16 cellular contexts compared by ENCODE assay signal in the genomic region with DNA sequence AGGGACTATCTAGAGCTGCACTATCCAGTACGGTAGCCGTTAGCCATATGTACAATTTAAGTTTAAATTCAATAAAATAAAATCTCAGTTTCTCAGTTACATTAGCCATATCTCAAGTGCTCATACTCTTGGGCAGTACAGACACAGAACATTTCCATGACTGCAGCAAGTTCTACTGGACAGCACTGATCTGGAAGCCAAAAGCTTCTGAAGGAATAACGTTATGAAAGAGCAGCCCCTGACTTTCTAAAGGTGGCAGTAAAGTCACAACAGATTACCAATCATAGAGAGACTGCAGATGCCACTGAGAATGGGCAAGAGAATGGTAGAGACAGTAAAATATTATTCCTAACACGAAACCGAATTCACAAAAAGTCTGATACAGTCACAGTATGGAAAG. TPM values are rescaled to one million over a fixed set of nuclear protein-coding genes. Genes with fewer than 3 reads are reported as not detected.
DNase-seq lines count a peak whose midpoint lies in the region; ATAC-seq, FAIRE-seq and TF ChIP-seq lines count a peak whose summit lies in the region.
"Had no signal": no experiment of that assay in that cellular context is flagged by ENCODE, and none has a peak within 500 bp of the region (broad histone marks: within the 10 kb centered on the region; RNA-seq: fewer than 3 reads in every experiment).

No MANE protein-coding gene starts in this region.

- no peaks in the 10 kb centered on the region for H4K20me1 ChIP-seq in PC-3 (ENCODE audit: low read length)

- no peak overlapping the region for H3K9ac ChIP-seq in PC-3 (ENCODE audit: low read length)
- H3K9ac ChIP-seq: BLaER1 treated with 17β-estradiol and CSF1 and Interleukin-3, amounts not matched to agents 10 nM and 100 nM had no signal

- H3K36me3 Mint-ChIP-seq in MCF 10A (ENCODE audit: insufficient read depth, unreplicated experiment) = peaks cover 7% of the 10 kb centered on the region

- no peaks in the 10 kb centered on the region for H3K27me3 Mint-ChIP-seq in MCF 10A (ENCODE audit: insufficient read depth, unreplicated experiment)
- H3K27me3 Mint-ChIP-seq: B cell, IgD-negative memory B cell had no signal

- H3K4me1 Mint-ChIP-seq in MCF 10A (ENCODE audit: insufficient read depth, unreplicated experiment) = no peaks in the 10 kb centered on the region
- H3K4me1 Mint-ChIP-seq: B cell had no signal

- WGBS in heart left ventricle, 4 donors = 60 to 76% (median 70%) methylated on average over 5 of the region's 5 CpGs
- 70 to 78% methylated on average over 5 of the region's 5 CpGs for WGBS in heart right ventricle, 2 donors

- peaks cover 0 to 32% (median 12%) of the 10 kb centered on the region in 9 donors for H3K36me3 ChIP-seq in heart left ventricle
- H3K36me3 ChIP-seq in PC-3 (ENCODE audit: low read depth, low read length) = no peaks in the 10 kb centered on the region
- peaks cover 0 to 35% (median 0%) of the 10 kb centered on the region in 9 donors for H3K36me3 ChIP-seq in heart right ventricle

- no peak overlapping the region for H3K27ac Mint-ChIP-seq in MCF 10A (ENCODE audit: low read depth, unreplicated experiment)
- H3K27ac Mint-ChIP-seq: B cell; CD8-positive, alpha-beta T cell; IgD-negative memory B cell had no signal

- no peaks in the 10 kb centered on the region for H3K9me2 ChIP-seq in PC-3 (replicated peaks; ENCODE audit: low read length)

- H3K4me1 ChIP-seq in heart left ventricle = peaks cover 0 to 17% (median 2%) of the 10 kb centered on the region in 12 donors
- no peaks in the 10 kb centered on the region for H3K4me1 ChIP-seq in PC-3 (ENCODE audit: insufficient read depth, low read length)
- H3K4me1 ChIP-seq in heart right ventricle = peaks cover 0 to 13% (median 0%) of the 10 kb centered on the region in 9 donors

- DNase-seq in heart left ventricle (no peak), cardiac septum (ENCODE audit: low spot score) (no peak), PC-3 (no peak), heart right ventricle (no peak), GM12892 (ENCODE audit: insufficient read length) (no peak), MCF 10A (ENCODE audit: unreplicated experiment) (no peak)
- DNase-seq: Calu3; CD8-positive, alpha-beta T cell; GDM1; GOT3; H7 had no signal

- POLR2A ChIA-PET in PC-3 (lab: Charles Lee; ENCODE audit: unreplicated experiment) (no interaction called here), MCF 10A (lab: Yijun Ruan, JAX) (no interaction called here)

- no peaks in the 10 kb centered on the region for H3F3A ChIP-seq in PC-3 (ENCODE audit: low read length, unreplicated experiment)

- H3K9me3 ChIP-seq in heart left ventricle = no peaks in the 10 kb centered on the region
- H3K9me3 ChIP-seq in PC-3 (ENCODE audit: low read length) = no peaks in the 10 kb centered on the region
- H3K9me3 ChIP-seq in heart right ventricle = no peaks in the 10 kb centered on the region
- H3K9me3 ChIP-seq: BLaER1 treated with 17β-estradiol and CSF1 and Interleukin-3, amounts not matched to agents 10 nM and 100 nM had no signal

- H3K79me2 ChIP-seq in PC-3 (ENCODE audit: low read length) = no peaks in the 10 kb centered on the region

- BruUV-seq in PC-3 (replicated peaks; lab: Mats Ljungman, UMichigan) = no TSS peak
- BruUV-seq in MCF 10A (replicated peaks; lab: Mats Ljungman, UMichigan) = no TSS peak

- CTCF ChIA-PET in PC-3 (lab: Charles Lee) (no interaction called here), MCF 10A (lab: Yijun Ruan, JAX) (interaction anchor here (1.1 to 1.7 kb wide), 3 partner anchors 8 to 20 kb away, joined by 3 to 5 read pairs (median 4); no protein-coding TSS in a partner anchor)

- no peaks in the 10 kb centered on the region for H3K9me3 Mint-ChIP-seq in MCF 10A (ENCODE audit: unreplicated experiment)
- H3K9me3 Mint-ChIP-seq: CD8-positive, alpha-beta T cell; IgD-negative memory B cell had no signal

- H2AFZ ChIP-seq in PC-3 (ENCODE audit: low read length) = no peak overlapping the region

- peak overlapping the region in 3 of 12 donors; percentile 6 to 31 (median 30) for H3K27ac ChIP-seq in heart left ventricle
- no peak overlapping the region for H3K27ac ChIP-seq in PC-3 (ENCODE audit: low read length)
- peak overlapping the region in 3 of 10 donors; percentile 22 to 26 (median 24) for H3K27ac ChIP-seq in heart right ventricle
- H3K27ac ChIP-seq: BLaER1 treated with 17β-estradiol and CSF1 and Interleukin-3, amounts not matched to agents 10 nM and 100 nM had no signal

- TF ChIP-seq CTCF in heart left ventricle (IDR thresholded peaks at IDR 0.05) = no peak
- TF ChIP-seq CTCF in PC-3 (conservative IDR thresholded peaks at IDR 0.05; ENCODE audit: low read depth, low read length) = no peak
- peak in 2 of 9 donors; percentile 11 to 17 for TF ChIP-seq CTCF in heart right ventricle (IDR thresholded peaks at IDR 0.05)
- no peak for TF ChIP-seq CTCF in MCF 10A (IDR thresholded peaks at IDR 0.05; ENCODE audit: unreplicated experiment)

- no peak overlapping the region for H3K4me2 ChIP-seq in PC-3 (ENCODE audit: low read length)
- H3K4me2 ChIP-seq: BLaER1 treated with 17β-estradiol and CSF1 and Interleukin-3, amounts not matched to agents 10 nM and 100 nM had no signal

- H3K27me3 ChIP-seq in heart left ventricle (no peaks in the 10 kb centered on the region), PC-3 (ENCODE audit: low read length) (no peaks in the 10 kb centered on the region), heart right ventricle (no peaks in the 10 kb centered on the region)
- H3K27me3 ChIP-seq: BLaER1 treated with 17β-estradiol and CSF1 and Interleukin-3, amounts not matched to agents 10 nM and 100 nM had no signal

- TF ChIP-seq POLR2A in heart left ventricle (IDR thresholded peaks at IDR 0.05) = no peak
- TF ChIP-seq POLR2A in GM12892 (IDR thresholded peaks at IDR 0.05; ENCODE audit: low read depth, low read length) = no peak

- intact Hi-C loops in heart left ventricle (cut with DNase I) = no loop called here
- intact Hi-C loops in cardiac septum (cut with DNase I) = no loop called here
- intact Hi-C loops in PC-3 (cut with micrococcal nuclease) = no loop called here
- intact Hi-C loops in heart right ventricle (cut with DNase I) = no loop called here
- intact Hi-C loops in MCF 10A (cut with micrococcal nuclease) = no loop called here

- FAIRE-seq in GM12892 (lab: Jason Lieb, UNC) = no peak
- FAIRE-seq: HepG2 had no signal

- H3K4me3 ChIP-seq in heart left ventricle (no peak overlapping the region), PC-3 (ENCODE audit: low read length) (no peak overlapping the region), heart right ventricle (no peak overlapping the region)
- H3K4me3 ChIP-seq: BLaER1 treated with 17β-estradiol and CSF1 and Interleukin-3, amounts not matched to agents 10 nM and 100 nM had no signal

- ATAC-seq in heart left ventricle = peak; percentile 36 to 87 (median 80)
- ATAC-seq in PC-3 = peak; percentile 18; the same call in 1 of the 2 replicates
- ATAC-seq in heart right ventricle = peak in 6 of 8 donors; percentile 57 to 84 (median 65)
- no peak for ATAC-seq in HG03432 (IDR thresholded peaks at IDR 0.05; ENCODE audit: unreplicated experiment)
- ATAC-seq: CD8-positive, alpha-beta T cell; HepG2 had no signal

- no peak overlapping the region for H3K4me3 Mint-ChIP-seq in MCF 10A (ENCODE audit: unreplicated experiment)
- H3K4me3 Mint-ChIP-seq: B cell; CD8-positive, alpha-beta T cell; IgD-negative memory B cell had no signal

RNA-seq across cellular contexts. Expression of a gene that starts 36.8 kb away (rescaled TPM):
- 10 to 100 TPM; 17.3 to 34.8 (median 31.1) TPM for total RNA-seq in heart left ventricle
- 10 to 100 TPM; 21.1 to 22.2 TPM for polyA plus RNA-seq in heart left ventricle
- 32.1 TPM for total RNA-seq in cardiac septum
- 27.0 and 30.1 TPM in 2 replicates for total RNA-seq in PC-3 (2014; rRNA removed)
- total RNA-seq in heart right ventricle = 10 to 100 TPM; 20.7 to 37.0 (median 30.7) TPM
- 10 to 100 TPM; 19.3 to 23.8 TPM for polyA plus RNA-seq in heart right ventricle
- 20.0 TPM for polyA plus RNA-seq in GM12892 (2012; ENCODE audit: missing spikeins)
- total RNA-seq in MCF 10A (2022) = 7.5 and 10.3 TPM in 2 replicates
